ENCODE assay signal across 1 cellular context in genomic region chr7:37920305-37920618, GRCh38.
TF ChIP-seq lines count a peak whose summit lies in the region.

No MANE protein-coding gene starts in this region.

TF ChIP-seq in HCT116, 20 proteins besides CTCF, POLR2A, EP300 and RAD21 (continued from another document):
- TF ChIP-seq, protein P1, sequence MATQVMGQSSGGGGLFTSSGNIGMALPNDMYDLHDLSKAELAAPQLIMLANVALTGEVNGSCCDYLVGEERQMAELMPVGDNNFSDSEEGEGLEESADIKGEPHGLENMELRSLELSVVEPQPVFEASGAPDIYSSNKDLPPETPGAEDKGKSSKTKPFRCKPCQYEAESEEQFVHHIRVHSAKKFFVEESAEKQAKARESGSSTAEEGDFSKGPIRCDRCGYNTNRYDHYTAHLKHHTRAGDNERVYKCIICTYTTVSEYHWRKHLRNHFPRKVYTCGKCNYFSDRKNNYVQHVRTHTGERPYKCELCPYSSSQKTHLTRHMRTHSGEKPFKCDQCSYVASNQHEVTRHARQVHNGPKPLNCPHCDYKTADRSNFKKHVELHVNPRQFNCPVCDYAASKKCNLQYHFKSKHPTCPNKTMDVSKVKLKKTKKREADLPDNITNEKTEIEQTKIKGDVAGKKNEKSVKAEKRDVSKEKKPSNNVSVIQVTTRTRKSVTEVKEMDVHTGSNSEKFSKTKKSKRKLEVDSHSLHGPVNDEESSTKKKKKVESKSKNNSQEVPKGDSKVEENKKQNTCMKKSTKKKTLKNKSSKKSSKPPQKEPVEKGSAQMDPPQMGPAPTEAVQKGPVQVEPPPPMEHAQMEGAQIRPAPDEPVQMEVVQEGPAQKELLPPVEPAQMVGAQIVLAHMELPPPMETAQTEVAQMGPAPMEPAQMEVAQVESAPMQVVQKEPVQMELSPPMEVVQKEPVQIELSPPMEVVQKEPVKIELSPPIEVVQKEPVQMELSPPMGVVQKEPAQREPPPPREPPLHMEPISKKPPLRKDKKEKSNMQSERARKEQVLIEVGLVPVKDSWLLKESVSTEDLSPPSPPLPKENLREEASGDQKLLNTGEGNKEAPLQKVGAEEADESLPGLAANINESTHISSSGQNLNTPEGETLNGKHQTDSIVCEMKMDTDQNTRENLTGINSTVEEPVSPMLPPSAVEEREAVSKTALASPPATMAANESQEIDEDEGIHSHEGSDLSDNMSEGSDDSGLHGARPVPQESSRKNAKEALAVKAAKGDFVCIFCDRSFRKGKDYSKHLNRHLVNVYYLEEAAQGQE (IDR thresholded peaks at IDR 0.05; ENCODE audit: low read depth), result no peak
- TF ChIP-seq CBX3 (IDR thresholded peaks at IDR 0.05; ENCODE audit: low read depth) (no peak), SRF (IDR thresholded peaks at IDR 0.05; ENCODE audit: low read depth) (no peak), ZFX (IDR thresholded peaks at IDR 0.05) (no peak), YY1 (IDR thresholded peaks at IDR 0.05; ENCODE audit: extremely low read depth, insufficient replicate concordance, low read depth, low read length) (no peak), CEBPB (IDR thresholded peaks at IDR 0.05; ENCODE audit: low read depth) (no peak), POLR2AphosphoS5 (IDR thresholded peaks at IDR 0.05; ENCODE audit: low read depth, low read length) (no peak), SP1 (IDR thresholded peaks at IDR 0.05; ENCODE audit: low read depth) (no peak), ZNF274 (IDR thresholded peaks at IDR 0.05; ENCODE audit: low read depth, low read length) (no peak), TCF7L2 (IDR thresholded peaks at IDR 0.05; ENCODE audit: borderline replicate concordance, extremely low read depth, insufficient read depth, insufficient read length) (no peak), EZH2phosphoT487 (IDR thresholded peaks at IDR 0.05; ENCODE audit: borderline replicate concordance) (no peak), EZH2 (IDR thresholded peaks at IDR 0.05) (no peak), SIN3A (IDR thresholded peaks at IDR 0.05; ENCODE audit: low read depth) (no peak)
- TF ChIP-seq, protein P2, sequence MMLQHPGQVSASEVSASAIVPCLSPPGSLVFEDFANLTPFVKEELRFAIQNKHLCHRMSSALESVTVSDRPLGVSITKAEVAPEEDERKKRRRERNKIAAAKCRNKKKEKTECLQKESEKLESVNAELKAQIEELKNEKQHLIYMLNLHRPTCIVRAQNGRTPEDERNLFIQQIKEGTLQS (IDR thresholded peaks at IDR 0.05), result no peak
